In the genomic region with DNA sequence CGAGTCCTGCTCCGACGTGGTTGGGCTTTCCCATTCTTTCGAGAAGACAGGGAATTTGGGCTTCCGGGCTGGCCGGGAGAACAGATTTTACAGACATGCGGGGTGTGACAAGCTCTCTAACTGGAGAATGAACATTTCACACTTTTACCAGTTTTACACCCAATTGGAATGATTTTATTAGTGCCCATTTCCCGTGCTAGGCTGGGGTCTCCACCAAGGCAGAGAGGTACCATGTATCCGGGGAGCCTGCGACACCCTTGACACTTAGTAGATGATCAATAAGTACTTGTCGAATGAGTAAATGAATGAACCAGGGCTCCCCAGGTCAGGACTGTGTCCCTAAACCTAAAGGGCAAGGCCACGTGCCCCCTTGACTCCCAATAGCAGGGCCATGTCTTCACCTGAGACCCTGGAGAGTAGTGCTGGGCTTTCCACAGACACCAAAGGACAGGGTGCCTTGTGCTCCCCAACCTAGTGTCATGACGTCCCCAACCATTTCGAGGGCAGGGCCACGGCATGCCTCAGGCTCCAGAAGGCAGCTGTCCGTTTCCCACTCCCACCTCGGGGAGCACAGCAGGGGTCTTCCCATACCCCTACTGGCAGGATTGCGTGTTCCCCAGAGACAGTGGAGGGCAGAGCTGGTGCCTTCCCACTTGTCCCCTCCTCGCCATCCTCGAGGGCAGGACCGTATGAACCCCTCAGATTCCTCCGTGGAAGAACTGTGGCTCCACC, we compare ENCODE assay signal across 2 cellular contexts.
A peak's percentile ranks its signal among the peaks of the same experiment; 100 is the strongest.
TF ChIP-seq lines count a peak whose summit lies in the region.

No MANE protein-coding gene starts in this region.

TF ChIP-seq in K562, 482 proteins besides CTCF, POLR2A, EP300 and RAD21 (continued from another document):
- TF ChIP-seq ZBTB7A (IDR thresholded peaks at IDR 0.05; ENCODE audit: borderline replicate concordance, control insufficient read depth, low read depth, low read length) (peak; percentile 76), GATAD2A (IDR thresholded peaks at IDR 0.05) (no peak), ELF4 (CRISPR knock-in tag; IDR thresholded peaks at IDR 0.05) (no peak), ZNF41 (CRISPR knock-in tag; conservative IDR thresholded peaks at IDR 0.05) (0 out of 2 replicates have a peak, but pooled peaks have one; percentile 29), U2AF1 (optimal IDR thresholded peaks at IDR 0.05; ENCODE audit: low read depth, low read length) (no peak), BRD4 (IDR thresholded peaks at IDR 0.05) (0 out of 2 replicates have a peak, but pooled peaks have one; percentile 18), NCOA4 (IDR thresholded peaks at IDR 0.05; ENCODE audit: partially characterized antibody) (no peak), ZNF311 (CRISPR knock-in tag; IDR thresholded peaks at IDR 0.05) (no peak), MAFK (IDR thresholded peaks at IDR 0.05; ENCODE audit: low read length) (no peak), RBM39 (optimal IDR thresholded peaks at IDR 0.05; ENCODE audit: low read depth, low read length) (no peak), ZNF24 (IDR thresholded peaks at IDR 0.05) (peak; percentile 24; the same call in 1 of the 2 replicates), ATF1 (CRISPR knock-in tag; IDR thresholded peaks at IDR 0.05) (no peak), ATF1 (tag; IDR thresholded peaks at IDR 0.05) (no peak)
- TF ChIP-seq, protein P1, sequence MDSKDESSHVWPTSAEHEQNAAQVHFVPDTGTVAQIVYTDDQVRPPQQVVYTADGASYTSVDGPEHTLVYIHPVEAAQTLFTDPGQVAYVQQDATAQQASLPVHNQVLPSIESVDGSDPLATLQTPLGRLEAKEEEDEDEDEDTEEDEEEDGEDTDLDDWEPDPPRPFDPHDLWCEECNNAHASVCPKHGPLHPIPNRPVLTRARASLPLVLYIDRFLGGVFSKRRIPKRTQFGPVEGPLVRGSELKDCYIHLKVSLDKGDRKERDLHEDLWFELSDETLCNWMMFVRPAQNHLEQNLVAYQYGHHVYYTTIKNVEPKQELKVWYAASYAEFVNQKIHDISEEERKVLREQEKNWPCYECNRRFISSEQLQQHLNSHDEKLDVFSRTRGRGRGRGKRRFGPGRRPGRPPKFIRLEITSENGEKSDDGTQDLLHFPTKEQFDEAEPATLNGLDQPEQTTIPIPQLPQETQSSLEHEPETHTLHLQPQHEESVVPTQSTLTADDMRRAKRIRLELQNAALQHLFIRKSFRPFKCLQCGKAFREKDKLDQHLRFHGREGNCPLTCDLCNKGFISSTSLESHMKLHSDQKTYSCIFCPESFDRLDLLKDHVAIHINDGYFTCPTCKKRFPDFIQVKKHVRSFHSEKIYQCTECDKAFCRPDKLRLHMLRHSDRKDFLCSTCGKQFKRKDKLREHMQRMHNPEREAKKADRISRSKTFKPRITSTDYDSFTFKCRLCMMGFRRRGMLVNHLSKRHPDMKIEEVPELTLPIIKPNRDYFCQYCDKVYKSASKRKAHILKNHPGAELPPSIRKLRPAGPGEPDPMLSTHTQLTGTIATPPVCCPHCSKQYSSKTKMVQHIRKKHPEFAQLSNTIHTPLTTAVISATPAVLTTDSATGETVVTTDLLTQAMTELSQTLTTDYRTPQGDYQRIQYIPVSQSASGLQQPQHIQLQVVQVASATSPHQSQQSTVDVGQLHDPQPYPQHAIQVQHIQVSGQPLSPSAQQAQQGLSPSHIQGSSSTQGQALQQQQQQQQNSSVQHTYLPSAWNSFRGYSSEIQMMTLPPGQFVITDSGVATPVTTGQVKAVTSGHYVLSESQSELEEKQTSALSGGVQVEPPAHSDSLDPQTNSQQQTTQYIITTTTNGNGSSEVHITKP (IDR thresholded peaks at IDR 0.05; ENCODE audit: partially characterized antibody): peak; percentile 74
- TF ChIP-seq, protein P2, sequence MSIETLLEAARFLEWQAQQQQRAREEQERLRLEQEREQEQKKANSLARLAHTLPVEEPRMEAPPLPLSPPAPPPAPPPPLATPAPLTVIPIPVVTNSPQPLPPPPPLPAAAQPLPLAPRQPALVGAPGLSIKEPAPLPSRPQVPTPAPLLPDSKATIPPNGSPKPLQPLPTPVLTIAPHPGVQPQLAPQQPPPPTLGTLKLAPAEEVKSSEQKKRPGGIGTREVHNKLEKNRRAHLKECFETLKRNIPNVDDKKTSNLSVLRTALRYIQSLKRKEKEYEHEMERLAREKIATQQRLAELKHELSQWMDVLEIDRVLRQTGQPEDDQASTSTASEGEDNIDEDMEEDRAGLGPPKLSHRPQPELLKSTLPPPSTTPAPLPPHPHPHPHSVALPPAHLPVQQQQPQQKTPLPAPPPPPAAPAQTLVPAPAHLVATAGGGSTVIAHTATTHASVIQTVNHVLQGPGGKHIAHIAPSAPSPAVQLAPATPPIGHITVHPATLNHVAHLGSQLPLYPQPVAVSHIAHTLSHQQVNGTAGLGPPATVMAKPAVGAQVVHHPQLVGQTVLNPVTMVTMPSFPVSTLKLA (conservative IDR thresholded peaks at IDR 0.05): peak in 1 of 2 experiments; percentile 3; a peak in 1 of 4 replicates
- TF ChIP-seq, protein P3, sequence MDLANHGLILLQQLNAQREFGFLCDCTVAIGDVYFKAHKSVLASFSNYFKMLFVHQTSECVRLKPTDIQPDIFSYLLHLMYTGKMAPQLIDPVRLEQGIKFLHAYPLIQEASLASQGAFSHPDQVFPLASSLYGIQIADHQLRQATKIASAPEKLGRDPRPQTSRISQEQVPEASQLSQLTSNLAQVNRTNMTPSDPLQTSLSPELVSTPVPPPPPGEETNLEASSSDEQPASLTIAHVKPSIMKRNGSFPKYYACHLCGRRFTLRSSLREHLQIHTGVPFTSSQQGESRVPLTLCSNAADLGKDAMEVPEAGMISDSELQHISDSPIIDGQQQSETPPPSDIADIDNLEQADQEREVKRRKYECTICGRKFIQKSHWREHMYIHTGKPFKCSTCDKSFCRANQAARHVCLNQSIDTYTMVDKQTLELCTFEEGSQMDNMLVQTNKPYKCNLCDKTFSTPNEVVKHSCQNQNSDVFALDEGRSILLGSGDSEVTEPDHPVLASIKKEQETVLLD (IDR thresholded peaks at IDR 0.05): no peak

TF ChIP-seq in HepG2, 621 proteins besides CTCF, POLR2A, EP300 and RAD21 (continued from another document and continues in another):
- TF ChIP-seq, protein P4, sequence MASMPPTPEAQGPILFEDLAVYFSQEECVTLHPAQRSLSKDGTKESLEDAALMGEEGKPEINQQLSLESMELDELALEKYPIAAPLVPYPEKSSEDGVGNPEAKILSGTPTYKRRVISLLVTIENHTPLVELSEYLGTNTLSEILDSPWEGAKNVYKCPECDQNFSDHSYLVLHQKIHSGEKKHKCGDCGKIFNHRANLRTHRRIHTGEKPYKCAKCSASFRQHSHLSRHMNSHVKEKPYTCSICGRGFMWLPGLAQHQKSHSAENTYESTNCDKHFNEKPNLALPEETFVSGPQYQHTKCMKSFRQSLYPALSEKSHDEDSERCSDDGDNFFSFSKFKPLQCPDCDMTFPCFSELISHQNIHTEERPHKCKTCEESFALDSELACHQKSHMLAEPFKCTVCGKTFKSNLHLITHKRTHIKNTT (CRISPR knock-in tag; IDR thresholded peaks at IDR 0.05): no peak
- TF ChIP-seq TCF7 (IDR thresholded peaks at IDR 0.05; ENCODE audit: low read depth): no peak
- TF ChIP-seq, protein P5, sequence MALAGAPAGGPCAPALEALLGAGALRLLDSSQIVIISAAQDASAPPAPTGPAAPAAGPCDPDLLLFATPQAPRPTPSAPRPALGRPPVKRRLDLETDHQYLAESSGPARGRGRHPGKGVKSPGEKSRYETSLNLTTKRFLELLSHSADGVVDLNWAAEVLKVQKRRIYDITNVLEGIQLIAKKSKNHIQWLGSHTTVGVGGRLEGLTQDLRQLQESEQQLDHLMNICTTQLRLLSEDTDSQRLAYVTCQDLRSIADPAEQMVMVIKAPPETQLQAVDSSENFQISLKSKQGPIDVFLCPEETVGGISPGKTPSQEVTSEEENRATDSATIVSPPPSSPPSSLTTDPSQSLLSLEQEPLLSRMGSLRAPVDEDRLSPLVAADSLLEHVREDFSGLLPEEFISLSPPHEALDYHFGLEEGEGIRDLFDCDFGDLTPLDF (CRISPR knock-in tag; IDR thresholded peaks at IDR 0.05): no peak
- TF ChIP-seq, protein P6, sequence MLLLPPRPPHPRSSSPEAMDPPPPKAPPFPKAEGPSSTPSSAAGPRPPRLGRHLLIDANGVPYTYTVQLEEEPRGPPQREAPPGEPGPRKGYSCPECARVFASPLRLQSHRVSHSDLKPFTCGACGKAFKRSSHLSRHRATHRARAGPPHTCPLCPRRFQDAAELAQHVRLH (CRISPR knock-in tag; IDR thresholded peaks at IDR 0.05; ENCODE audit: borderline replicate concordance, low read depth): no peak
- TF ChIP-seq ZNF652 (CRISPR knock-in tag; IDR thresholded peaks at IDR 0.05; ENCODE audit: borderline replicate concordance, low read depth): no peak
- TF ChIP-seq, protein P7, sequence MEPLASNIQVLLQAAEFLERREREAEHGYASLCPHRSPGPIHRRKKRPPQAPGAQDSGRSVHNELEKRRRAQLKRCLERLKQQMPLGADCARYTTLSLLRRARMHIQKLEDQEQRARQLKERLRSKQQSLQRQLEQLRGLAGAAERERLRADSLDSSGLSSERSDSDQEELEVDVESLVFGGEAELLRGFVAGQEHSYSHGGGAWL (CRISPR knock-in tag; IDR thresholded peaks at IDR 0.05): 0 out of 2 replicates have a peak, but pooled peaks have one; percentile 11
- TF ChIP-seq NFYB (CRISPR knock-in tag; IDR thresholded peaks at IDR 0.05): no peak
- TF ChIP-seq, protein P8, sequence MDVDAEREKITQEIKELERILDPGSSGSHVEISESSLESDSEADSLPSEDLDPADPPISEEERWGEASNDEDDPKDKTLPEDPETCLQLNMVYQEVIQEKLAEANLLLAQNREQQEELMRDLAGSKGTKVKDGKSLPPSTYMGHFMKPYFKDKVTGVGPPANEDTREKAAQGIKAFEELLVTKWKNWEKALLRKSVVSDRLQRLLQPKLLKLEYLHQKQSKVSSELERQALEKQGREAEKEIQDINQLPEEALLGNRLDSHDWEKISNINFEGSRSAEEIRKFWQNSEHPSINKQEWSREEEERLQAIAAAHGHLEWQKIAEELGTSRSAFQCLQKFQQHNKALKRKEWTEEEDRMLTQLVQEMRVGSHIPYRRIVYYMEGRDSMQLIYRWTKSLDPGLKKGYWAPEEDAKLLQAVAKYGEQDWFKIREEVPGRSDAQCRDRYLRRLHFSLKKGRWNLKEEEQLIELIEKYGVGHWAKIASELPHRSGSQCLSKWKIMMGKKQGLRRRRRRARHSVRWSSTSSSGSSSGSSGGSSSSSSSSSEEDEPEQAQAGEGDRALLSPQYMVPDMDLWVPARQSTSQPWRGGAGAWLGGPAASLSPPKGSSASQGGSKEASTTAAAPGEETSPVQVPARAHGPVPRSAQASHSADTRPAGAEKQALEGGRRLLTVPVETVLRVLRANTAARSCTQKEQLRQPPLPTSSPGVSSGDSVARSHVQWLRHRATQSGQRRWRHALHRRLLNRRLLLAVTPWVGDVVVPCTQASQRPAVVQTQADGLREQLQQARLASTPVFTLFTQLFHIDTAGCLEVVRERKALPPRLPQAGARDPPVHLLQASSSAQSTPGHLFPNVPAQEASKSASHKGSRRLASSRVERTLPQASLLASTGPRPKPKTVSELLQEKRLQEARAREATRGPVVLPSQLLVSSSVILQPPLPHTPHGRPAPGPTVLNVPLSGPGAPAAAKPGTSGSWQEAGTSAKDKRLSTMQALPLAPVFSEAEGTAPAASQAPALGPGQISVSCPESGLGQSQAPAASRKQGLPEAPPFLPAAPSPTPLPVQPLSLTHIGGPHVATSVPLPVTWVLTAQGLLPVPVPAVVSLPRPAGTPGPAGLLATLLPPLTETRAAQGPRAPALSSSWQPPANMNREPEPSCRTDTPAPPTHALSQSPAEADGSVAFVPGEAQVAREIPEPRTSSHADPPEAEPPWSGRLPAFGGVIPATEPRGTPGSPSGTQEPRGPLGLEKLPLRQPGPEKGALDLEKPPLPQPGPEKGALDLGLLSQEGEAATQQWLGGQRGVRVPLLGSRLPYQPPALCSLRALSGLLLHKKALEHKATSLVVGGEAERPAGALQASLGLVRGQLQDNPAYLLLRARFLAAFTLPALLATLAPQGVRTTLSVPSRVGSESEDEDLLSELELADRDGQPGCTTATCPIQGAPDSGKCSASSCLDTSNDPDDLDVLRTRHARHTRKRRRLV (CRISPR knock-in tag; IDR thresholded peaks at IDR 0.05): no peak; the same call in 1 of the 2 replicates
- no peak for TF ChIP-seq ZNF777 (CRISPR knock-in tag; IDR thresholded peaks at IDR 0.05)
- TF ChIP-seq ZFP36L1 (CRISPR knock-in tag; IDR thresholded peaks at IDR 0.05): no peak
- TF ChIP-seq ZNF878 (CRISPR knock-in tag; IDR thresholded peaks at IDR 0.05): no peak
- no peak for TF ChIP-seq PRPF4 (IDR thresholded peaks at IDR 0.05; ENCODE audit: low read depth, low read length, poor library complexity, severe bottlenecking)
- TF ChIP-seq TRIM24 (CRISPR knock-in tag; IDR thresholded peaks at IDR 0.05): no peak
- TF ChIP-seq CBFB (CRISPR knock-in tag; IDR thresholded peaks at IDR 0.05): 0 out of 2 replicates have a peak, but pooled peaks have one; percentile 16
- TF ChIP-seq ZNF235 (CRISPR knock-in tag; IDR thresholded peaks at IDR 0.05; ENCODE audit: borderline replicate concordance): no peak; the same call in 1 of the 2 replicates
- no peak for TF ChIP-seq DR1 (CRISPR knock-in tag; IDR thresholded peaks at IDR 0.05)
- TF ChIP-seq ZSCAN12 (CRISPR knock-in tag; IDR thresholded peaks at IDR 0.05): no peak
- 0 out of 2 replicates have a peak, but pooled peaks have one; percentile 6 for TF ChIP-seq ZNF331 (CRISPR knock-in tag; IDR thresholded peaks at IDR 0.05)
- TF ChIP-seq, protein P2 (IDR thresholded peaks at IDR 0.05): 0 out of 2 replicates have a peak, but pooled peaks have one; percentile 4
- no peak; the same call in 1 of the 2 replicates for TF ChIP-seq ZNF33A (CRISPR knock-in tag; IDR thresholded peaks at IDR 0.05; ENCODE audit: borderline replicate concordance)
- TF ChIP-seq MIER2 (CRISPR knock-in tag; IDR thresholded peaks at IDR 0.05): no peak
- TF ChIP-seq SATB2 (CRISPR knock-in tag; IDR thresholded peaks at IDR 0.05): no peak
- TF ChIP-seq SP4 (CRISPR knock-in tag; IDR thresholded peaks at IDR 0.05): no peak
